1 cellular context compared by ENCODE assay signal in the genomic region with DNA sequence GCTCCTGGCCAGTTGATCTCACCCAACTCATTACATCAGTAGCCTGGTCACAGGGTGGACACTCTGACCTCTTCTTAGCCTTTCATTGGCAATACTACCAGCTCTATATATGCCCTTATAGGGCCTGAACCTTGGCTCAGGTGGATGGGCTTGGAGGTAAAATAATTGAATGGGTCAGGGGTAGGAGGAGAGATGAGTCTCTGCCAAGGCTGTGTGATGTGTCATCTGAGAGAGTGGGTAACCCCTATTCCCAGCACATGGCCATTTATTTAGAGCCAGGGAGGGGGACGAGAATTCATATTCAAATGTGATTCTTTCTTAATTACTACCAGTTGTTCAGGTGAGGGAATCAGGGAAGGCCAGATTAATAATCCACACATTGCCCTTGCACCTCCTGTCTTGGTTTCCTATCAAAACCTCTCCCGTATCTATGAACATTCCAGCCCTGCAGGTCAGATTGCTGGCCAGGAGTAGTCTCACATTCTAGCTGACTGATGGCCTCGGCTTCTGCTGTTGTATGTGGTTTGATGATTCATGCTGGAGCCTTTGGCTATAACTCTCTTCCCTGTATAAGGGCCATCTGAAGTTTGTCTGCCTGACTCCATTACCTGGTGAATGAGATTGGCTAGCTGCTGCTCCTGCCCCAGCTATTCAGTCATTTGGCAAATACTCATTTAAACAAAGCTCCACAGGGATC.
TF ChIP-seq lines count a peak whose summit lies in the region.

No MANE protein-coding gene starts in this region.

TF ChIP-seq in IMR-90, 13 proteins besides CTCF, POLR2A, EP300 and RAD21:
- peak; percentile 40; the same call in 1 of the 2 replicates for TF ChIP-seq FOS (IDR thresholded peaks at IDR 0.05; ENCODE audit: low read depth, low read length)
- no peak for TF ChIP-seq RFX5 (IDR thresholded peaks at IDR 0.05; ENCODE audit: low read depth, low read length)
- TF ChIP-seq MAFK (IDR thresholded peaks at IDR 0.05; ENCODE audit: low read depth, low read length), result 0 out of 2 replicates have a peak, but pooled peaks have one; percentile 8
